ENCODE assay signal across 9 cellular contexts in the genomic region with DNA sequence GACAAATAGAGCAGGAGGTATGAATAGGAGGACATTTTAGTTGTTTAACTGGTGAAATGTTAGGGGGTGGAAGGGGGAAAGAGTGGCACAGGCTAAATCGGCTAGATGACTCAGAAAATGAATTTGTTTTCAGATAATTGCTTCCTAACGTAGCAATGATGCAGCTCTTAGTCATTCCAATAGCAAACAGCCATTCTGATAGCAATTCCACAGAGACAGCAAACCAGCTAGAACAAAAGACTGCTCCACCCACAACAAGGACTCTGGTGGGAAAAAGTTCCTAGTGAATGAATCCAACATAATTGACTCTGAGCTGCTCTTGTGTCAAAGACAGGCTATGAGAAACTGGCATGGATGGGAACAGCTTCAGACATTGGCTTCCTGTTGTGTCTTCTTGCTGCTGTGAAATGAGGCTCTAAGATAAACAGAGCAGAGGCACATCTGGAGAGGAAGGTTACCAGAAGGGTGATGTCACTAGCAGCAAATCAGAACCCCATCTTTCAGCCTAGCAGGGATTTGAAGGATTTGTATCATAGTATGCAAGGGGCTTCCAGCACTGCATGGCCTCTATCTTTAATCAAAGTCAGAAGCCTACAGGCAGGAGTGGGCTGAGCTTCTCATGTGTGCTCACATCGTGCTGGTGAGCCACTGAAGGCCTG. TPM values are rescaled to one million over a fixed set of nuclear protein-coding genes. Genes with fewer than 3 reads are reported as not detected.
DNase-seq lines count a peak whose midpoint lies in the region; ATAC-seq, FAIRE-seq and TF ChIP-seq lines count a peak whose summit lies in the region.
"Had no signal": no experiment of that assay in that cellular context is flagged by ENCODE, and none has a peak within 500 bp of the region (broad histone marks: within the 10 kb centered on the region; RNA-seq: fewer than 3 reads in every experiment).

No MANE protein-coding gene starts in this region.

- no peaks in the 10 kb centered on the region for H3K9me2 ChIP-seq in Loucy (replicated peaks; ENCODE audit: low read depth, low read length)

- no peak overlapping the region for H3K4me2 ChIP-seq in Loucy (ENCODE audit: low read depth, low read length, poor library complexity, severe bottlenecking)
- H3K4me2 ChIP-seq in GM12878 (ENCODE audit: control insufficient read depth, insufficient read depth) = no peak overlapping the region

- TF ChIP-seq RAD21 in GM12878 (IDR thresholded peaks at IDR 0.05; ENCODE audit: insufficient read depth, low read depth, low read length) = no peak

- FAIRE-seq in GM12878 (lab: Jason Lieb, UNC) = peak; percentile 78
- FAIRE-seq: H1 had no signal

- CTCF ChIA-PET in GM12878 (lab: Yijun Ruan, JAX) = interaction anchor here (0.6 to 1.9 kb wide), 4 partner anchors 9 to 1485 kb away, joined by 3 to 4 read pairs (median 3); no protein-coding TSS in a partner anchor

- TF ChIP-seq CTCF in Loucy (conservative IDR thresholded peaks at IDR 0.05; ENCODE audit: low read length) = no peak
- TF ChIP-seq CTCF in GM12878 (IDR thresholded peaks at IDR 0.05 in 2 of 3, conservative IDR thresholded peaks at IDR 0.05 in 1 of 3; ENCODE audit: control insufficient read depth in 2 of 3, extremely low read depth in 1 of 3, insufficient read depth in 1 of 3, low read depth in 3 of 3, low read length in 3 of 3) = no peak

- H3K4me1 ChIP-seq in Loucy (ENCODE audit: insufficient read depth, low read length, poor library complexity, severe bottlenecking) (peaks cover 6% of the 10 kb centered on the region), GM12878 (ENCODE audit: control insufficient read depth, insufficient read depth, low read length) (no peaks in the 10 kb centered on the region)

- no TSS peak for BruUV-seq in GM12878 (replicated peaks; lab: Mats Ljungman, UMichigan)

- SMC1A ChIA-PET in GM12878 (lab: Charles Lee; ENCODE audit: uncharacterized antibody, unreplicated experiment) = interaction anchor here (1.0 to 2.2 kb wide), 3 partner anchors 13 to 27 kb away, joined by 3 to 6 read pairs (median 3); no protein-coding TSS in a partner anchor

- TF ChIP-seq EP300 in GM12878 (IDR thresholded peaks at IDR 0.05; ENCODE audit: borderline replicate concordance in 1 of 2, control insufficient read depth in 1 of 2, low read depth in 2 of 2, low read length in 2 of 2) = no peak

- H3K27ac ChIP-seq in GM12878 (ENCODE audit: control insufficient read depth, insufficient read depth) = no peak overlapping the region

- in situ Hi-C loops in GM12878 (cut with MboI) = no loop called here

- 2% methylated on average over 3 of the region's 3 CpGs for WGBS in GM12878 (ENCODE audit: insufficient coverage, insufficient replicate concordance, low lambda C conversion rate, missing lambda C conversion rate)

- H3K27me3 ChIP-seq in Loucy (ENCODE audit: insufficient read depth, low read length, poor library complexity, severe bottlenecking) (no peaks in the 10 kb centered on the region), GM12878 (replicated peaks in 1 of 2; ENCODE audit: control insufficient read depth in 2 of 2, insufficient read depth in 2 of 2, low read length in 1 of 2) (no peaks in the 10 kb centered on the region)

- H4K20me1 ChIP-seq in Loucy (ENCODE audit: insufficient read depth, low read length, poor library complexity, severe bottlenecking) (no peaks in the 10 kb centered on the region), GM12878 (ENCODE audit: control insufficient read depth, insufficient read depth) (no peaks in the 10 kb centered on the region)

- H3K4me3 ChIP-seq in Loucy (ENCODE audit: low read length, poor library complexity, severe bottlenecking) (no peak overlapping the region), GM12878 (no peak overlapping the region)

- H3F3A ChIP-seq in Loucy (ENCODE audit: low read depth) = no peaks in the 10 kb centered on the region

- peak; percentile 77 for ATAC-seq in GM12878
- ATAC-seq in HG03439 (IDR thresholded peaks at IDR 0.05; ENCODE audit: unreplicated experiment) = no peak
- ATAC-seq in HG02623 (IDR thresholded peaks at IDR 0.05; ENCODE audit: unreplicated experiment) = no peak

- H2AFZ ChIP-seq in Loucy (ENCODE audit: low read length) (0 out of 2 replicates have a peak overlapping the region, but pooled peaks have one; percentile 29), GM12878 (ENCODE audit: control insufficient read depth, low read depth, low read length) (no peak overlapping the region)

- TF ChIP-seq POLR2A in GM12878 (IDR thresholded peaks at IDR 0.05; ENCODE audit: low read depth, low read length) = no peak

- DNase-seq in Ammon's horn (ENCODE audit: low spot score) = peak; percentile 55
- no peak for DNase-seq in GM12878 (ENCODE audit: low read depth, low spot score)
- peak; percentile 85 to 100 for DNase-seq in lung microvascular endothelial cell (ENCODE audit: low read depth in 2 of 2)
- no peak for DNase-seq in NCI-H1417 (lab: John Stamatoyannopoulos, UW)
- DNase-seq in medulla oblongata (ENCODE audit: extremely low spot score) = no peak

- intact Hi-C loops in GM12878 (cut with micrococcal nuclease; ENCODE audit: unreplicated experiment) = no loop called here

- H3K9me3 ChIP-seq in Loucy (ENCODE audit: insufficient read depth, low read depth, low read length) (no peaks in the 10 kb centered on the region), GM12878 (replicated peaks; ENCODE audit: control insufficient read depth, insufficient read depth, low read length) (no peaks in the 10 kb centered on the region)

- no peaks in the 10 kb centered on the region for H3K79me2 ChIP-seq in Loucy (ENCODE audit: insufficient read depth, low read length)
- no peaks in the 10 kb centered on the region for H3K79me2 ChIP-seq in GM12878 (ENCODE audit: control insufficient read depth, insufficient read depth, low read length)

- POLR2A ChIA-PET in GM12878 (lab: Charles Lee) = interaction anchor here (0.5 kb wide), 1 partner anchor 50 kb away, joined by 3 read pairs; no protein-coding TSS in a partner anchor

- H3K36me3 ChIP-seq in Loucy (ENCODE audit: insufficient read depth, low read length) (no peaks in the 10 kb centered on the region), GM12878 (ENCODE audit: control insufficient read depth in 2 of 2, insufficient read depth in 2 of 2, low read length in 1 of 2) (no peaks in the 10 kb centered on the region)

- RAD21 ChIA-PET in GM12878 (lab: Charles Lee; ENCODE audit: unreplicated experiment) = interaction anchor here (1.2 kb wide), 1 partner anchor 16 kb away, joined by 7 read pairs; no protein-coding TSS in a partner anchor

- H3K9ac ChIP-seq in Loucy (ENCODE audit: low read depth, low read length, poor library complexity, severe bottlenecking) (no peak overlapping the region), GM12878 (ENCODE audit: control insufficient read depth, insufficient read depth, low read length) (no peak overlapping the region)

TF ChIP-seq in GM12878, 131 proteins besides CTCF, POLR2A, EP300 and RAD21 (continues in another document):
- 0 out of 2 replicates have a peak, but pooled peaks have one; percentile 40 for TF ChIP-seq ATF2 (IDR thresholded peaks at IDR 0.05; ENCODE audit: low read length)

RNA-seq across cellular contexts. Expression of gene F2RL1, which starts 28.1 kb away (rescaled TPM):
- 0.67 and 1.1 TPM in 2 replicates for total RNA-seq in GM12878 (2013; cell fraction: nucleolus; rRNA removed)
- 0.38 TPM in 1 of 2 replicates, not detected in the other for total RNA-seq in GM12878 (2014; rRNA removed)
- not detected in 2 replicates for total RNA-seq in GM12878 (2014; rRNA removed; fragmentation: Illumina TruSeq; extraction: Trizol)
- total RNA-seq in GM12878 (2021) = 0.10 and 0.16 TPM in 2 replicates
- polyA plus RNA-seq in GM12878 (2011; ENCODE audit: low read depth) = not detected
- polyA plus RNA-seq in GM12878 (2011; rRNA removed) = 0.03 and 0.04 TPM in 2 replicates
- 0.02 and 0.04 TPM in 2 replicates for polyA plus RNA-seq in GM12878 (2011; cell fraction: cytosol; rRNA removed)
- polyA plus RNA-seq in GM12878 (2011; cell fraction: nucleus; rRNA removed) = not detected in 2 replicates
- polyA plus RNA-seq in GM12878 (2012) = not detected in 2 replicates
- polyA plus RNA-seq in GM12878 (2014; fragmentation: Illumina TruSeq; extraction: Trizol) = not detected in 2 replicates
- polyA plus RNA-seq in GM12878 (2014; fragmentation: Nextera tagmentation; extraction: Ambion mirVana) = not detected
- 0.05 TPM in 1 of 2 replicates, not detected in the other for polyA plus RNA-seq in GM12878 (2014; rRNA removed)
- polyA plus RNA-seq in GM12878 (2016; fragmentation: Nextera tagmentation; extraction: Ambion mirVana) = not detected
- polyA minus RNA-seq in GM12878 (2011; rRNA and poly(A)+ RNA removed) = 0.07 TPM in 1 of 2 replicates, not detected in the other
- not detected in 2 replicates for polyA minus RNA-seq in GM12878 (2011; cell fraction: cytosol; rRNA and poly(A)+ RNA removed)
- polyA minus RNA-seq in GM12878 (2011; cell fraction: nucleus; rRNA and poly(A)+ RNA removed) = not detected in 2 replicates
- 33.9 and 50.6 TPM in 2 replicates for total RNA-seq in lung microvascular endothelial cell

RNA-seq across cellular contexts. Expression of gene S100Z, which starts 59.1 kb away (rescaled TPM):
- 4.2 and 5.4 TPM in 2 replicates for total RNA-seq in GM12878 (2013; cell fraction: nucleolus; rRNA removed)
- total RNA-seq in GM12878 (2014; rRNA removed) (0.33 TPM in 1 of 2 replicates, not detected in the other), GM12878 (2014; rRNA removed; fragmentation: Illumina TruSeq; extraction: Trizol) (0.13 and 0.23 TPM in 2 replicates), GM12878 (2021) (0.44 TPM in 1 of 2 replicates, not detected in the other), lung microvascular endothelial cell (not detected in 2 replicates)
- polyA plus RNA-seq in GM12878 (2011; ENCODE audit: low read depth) = 0.22 TPM
- polyA plus RNA-seq in GM12878 (2011; rRNA removed) (0.18 and 0.40 TPM in 2 replicates), GM12878 (2014; fragmentation: Illumina TruSeq; extraction: Trizol) (0.18 TPM in 1 of 2 replicates, not detected in the other), GM12878 (2014; fragmentation: Nextera tagmentation; extraction: Ambion mirVana) (under 1 TPM; 0.42 to 0.48 TPM), GM12878 (2014; rRNA removed) (0.51 TPM in 1 of 2 replicates, not detected in the other), GM12878 (2016; fragmentation: Nextera tagmentation; extraction: Ambion mirVana) (under 1 TPM in 1 of 2 experiments, not detected in 1; 0.12 TPM)
- polyA plus RNA-seq in GM12878 (2011; cell fraction: cytosol; rRNA removed) = not detected in 2 replicates
- polyA plus RNA-seq in GM12878 (2011; cell fraction: nucleus; rRNA removed) = 0.13 TPM in 1 of 2 replicates, not detected in the other
- polyA plus RNA-seq in GM12878 (2012) = not detected in 2 replicates
- not detected in 2 replicates for polyA minus RNA-seq in GM12878 (2011; rRNA and poly(A)+ RNA removed)
- polyA minus RNA-seq in GM12878 (2011; cell fraction: cytosol; rRNA and poly(A)+ RNA removed) = not detected in 2 replicates
- not detected in 2 replicates for polyA minus RNA-seq in GM12878 (2011; cell fraction: nucleus; rRNA and poly(A)+ RNA removed)
- polyA plus RNA-seq: H1 had no signal

Comparison
In these comparisons a context has a peak if more than half of its experiments do, and no peak if none do; other contexts are left out.
1. DNase-seq: peak in Ammon's horn (single experiment) and lung microvascular endothelial cell (2 of 2); none in GM12878 (single experiment), NCI-H1417 (0 of 3) and medulla oblongata (single experiment).
2. RNA of gene F2RL1, which starts 28.1 kb away (total RNA-seq): 33.9 to 50.6 TPM in lung microvascular endothelial cell; 0.10 to 1.1 TPM in GM12878; every median in the first group is over 10 times any median in the second.